Comparison of ENCODE assay signal across 2 cellular contexts in genomic region chr2:3519255-3520190, GRCh38.
TF ChIP-seq lines count a peak whose summit lies in the region.

ADI1 (minus strand) TSS chr2:3519531; CDS start chr2:3519487, 44 bp downstream.

TF ChIP-seq in A549, 52 proteins besides CTCF, POLR2A, EP300 and RAD21 (continued from another document):
- 0 out of 2 replicates have a peak, but pooled peaks have one; percentile 13 for TF ChIP-seq REST (IDR thresholded peaks at IDR 0.05)

TF ChIP-seq in WTC11, 78 proteins besides CTCF, POLR2A, EP300 and RAD21 (continued from another document):
- TF ChIP-seq IRF1 (CRISPR knock-in tag; IDR thresholded peaks at IDR 0.05) = no peak; the same call in 1 of the 2 replicates
- TF ChIP-seq JUN (CRISPR knock-in tag; IDR thresholded peaks at IDR 0.05) = peak; percentile 73; the same call in 1 of the 2 replicates
- 0 out of 2 replicates have a peak, but pooled peaks have one; percentile 28 for TF ChIP-seq ATF2 (CRISPR knock-in tag; IDR thresholded peaks at IDR 0.05; ENCODE audit: borderline replicate concordance, low read depth)
- no peak for TF ChIP-seq ZBTB21 (CRISPR knock-in tag; IDR thresholded peaks at IDR 0.05; ENCODE audit: borderline replicate concordance)
- TF ChIP-seq PRDM15 (CRISPR knock-in tag; IDR thresholded peaks at IDR 0.05) = no peak
- 0 out of 2 replicates have a peak, but pooled peaks have one; percentile 66 for TF ChIP-seq TCF7 (CRISPR knock-in tag; IDR thresholded peaks at IDR 0.05; ENCODE audit: low read depth)
- TF ChIP-seq NR2C2 (CRISPR knock-in tag; IDR thresholded peaks at IDR 0.05) = peak; percentile 15; the same call in 1 of the 2 replicates
- peak; percentile 57; the same call in 1 of the 2 replicates for TF ChIP-seq ETV6 (CRISPR knock-in tag; IDR thresholded peaks at IDR 0.05)
- peak; percentile 87 for TF ChIP-seq FOXP1 (CRISPR knock-in tag; IDR thresholded peaks at IDR 0.05; ENCODE audit: borderline replicate concordance)
- TF ChIP-seq RORB (CRISPR knock-in tag; IDR thresholded peaks at IDR 0.05) = no peak
- TF ChIP-seq NFATC4 (CRISPR knock-in tag; IDR thresholded peaks at IDR 0.05) = no peak
- peak; percentile 76 for TF ChIP-seq CREM (CRISPR knock-in tag; IDR thresholded peaks at IDR 0.05)
- no peak for TF ChIP-seq CBFB (CRISPR knock-in tag; IDR thresholded peaks at IDR 0.05; ENCODE audit: low read depth)
- TF ChIP-seq USF1 (CRISPR knock-in tag; IDR thresholded peaks at IDR 0.05) = peak; percentile 58
- TF ChIP-seq CREB1 (CRISPR knock-in tag; IDR thresholded peaks at IDR 0.05) = peak; percentile 79; the same call in 1 of the 2 replicates
- peak; percentile 74; the same call in 1 of the 2 replicates for TF ChIP-seq ZNF232 (CRISPR knock-in tag; IDR thresholded peaks at IDR 0.05)
- peak; percentile 53; the same call in 1 of the 2 replicates for TF ChIP-seq E2F4 (CRISPR knock-in tag; IDR thresholded peaks at IDR 0.05; ENCODE audit: borderline replicate concordance, low read depth)
- peak; percentile 74 for TF ChIP-seq SP1 (CRISPR knock-in tag; conservative IDR thresholded peaks at IDR 0.05)
- TF ChIP-seq ARID4B (CRISPR knock-in tag; IDR thresholded peaks at IDR 0.05; ENCODE audit: borderline replicate concordance) = peak; percentile 74; the same call in 1 of the 2 replicates
